In genomic region chr2:137823196-137823595, GRCh38 we compare ENCODE assay signal across 7 cellular contexts.
"Had no signal": no experiment of that assay in that cellular context is flagged by ENCODE, and none has a peak within 500 bp of the region (broad histone marks: within the 10 kb centered on the region; RNA-seq: fewer than 3 reads in every experiment).

No MANE protein-coding gene starts in this region.

- FAIRE-seq: HepG2, K562 had no signal

- H3K9ac ChIP-seq: KMS-11 had no signal

- H3K4me2 ChIP-seq: KMS-11 had no signal

- H3K27ac ChIP-seq: HL-60, KMS-11 had no signal

- H3K4me3 ChIP-seq: K562 had no signal

- ATAC-seq: HepG2, K562 had no signal

- DNase-seq: IMR-90, KBM-7, KG1 had no signal
